1 cellular context compared by ENCODE assay signal in the genomic region with DNA sequence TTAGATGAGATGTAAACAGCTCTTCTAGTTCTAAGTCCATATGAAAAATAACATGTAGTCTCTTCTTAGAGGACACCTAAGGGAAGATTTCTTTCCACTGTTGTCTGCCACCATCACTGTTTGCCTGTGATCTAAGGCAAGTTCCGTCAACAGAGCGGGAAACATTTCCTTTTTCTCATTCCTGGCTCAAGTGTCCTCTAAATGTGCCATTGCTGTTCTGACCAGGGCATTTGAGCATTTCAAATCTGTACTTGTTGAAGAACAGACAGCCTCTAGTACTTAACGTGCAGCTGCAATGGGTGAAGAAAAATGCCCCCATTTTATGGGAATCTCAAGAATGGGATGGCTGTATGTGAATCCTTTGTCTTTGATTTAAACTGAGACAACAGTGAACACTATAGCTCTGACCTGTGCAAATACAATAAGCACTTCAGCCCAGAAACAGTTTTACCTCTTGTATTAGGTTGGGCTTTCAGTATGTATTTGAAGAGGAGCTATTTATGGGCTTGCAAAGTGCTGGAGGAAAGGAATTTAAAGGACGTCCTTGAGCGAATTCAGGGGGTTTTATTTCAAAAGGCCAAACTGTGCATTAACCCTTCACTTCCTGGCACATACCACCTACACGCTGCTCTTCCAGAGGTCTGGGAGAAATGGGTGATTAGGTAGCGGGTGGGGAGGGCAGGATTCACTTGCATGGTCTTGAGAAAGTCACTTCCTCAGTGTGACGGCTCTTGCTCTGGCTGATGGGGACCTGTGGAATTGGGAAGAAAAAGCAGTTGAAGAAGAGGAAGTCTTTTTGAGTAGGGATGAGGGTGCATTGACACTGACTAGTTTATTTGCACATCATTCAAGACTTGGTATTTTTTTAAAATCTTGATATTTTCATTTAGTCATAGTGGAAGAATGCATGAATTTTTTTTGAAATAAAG.
TF ChIP-seq lines count a peak whose summit lies in the region.

No MANE protein-coding gene starts in this region.

TF ChIP-seq in GM23338, 12 proteins besides CTCF, POLR2A, EP300 and RAD21 (continued from another document):
- TF ChIP-seq, protein P1, sequence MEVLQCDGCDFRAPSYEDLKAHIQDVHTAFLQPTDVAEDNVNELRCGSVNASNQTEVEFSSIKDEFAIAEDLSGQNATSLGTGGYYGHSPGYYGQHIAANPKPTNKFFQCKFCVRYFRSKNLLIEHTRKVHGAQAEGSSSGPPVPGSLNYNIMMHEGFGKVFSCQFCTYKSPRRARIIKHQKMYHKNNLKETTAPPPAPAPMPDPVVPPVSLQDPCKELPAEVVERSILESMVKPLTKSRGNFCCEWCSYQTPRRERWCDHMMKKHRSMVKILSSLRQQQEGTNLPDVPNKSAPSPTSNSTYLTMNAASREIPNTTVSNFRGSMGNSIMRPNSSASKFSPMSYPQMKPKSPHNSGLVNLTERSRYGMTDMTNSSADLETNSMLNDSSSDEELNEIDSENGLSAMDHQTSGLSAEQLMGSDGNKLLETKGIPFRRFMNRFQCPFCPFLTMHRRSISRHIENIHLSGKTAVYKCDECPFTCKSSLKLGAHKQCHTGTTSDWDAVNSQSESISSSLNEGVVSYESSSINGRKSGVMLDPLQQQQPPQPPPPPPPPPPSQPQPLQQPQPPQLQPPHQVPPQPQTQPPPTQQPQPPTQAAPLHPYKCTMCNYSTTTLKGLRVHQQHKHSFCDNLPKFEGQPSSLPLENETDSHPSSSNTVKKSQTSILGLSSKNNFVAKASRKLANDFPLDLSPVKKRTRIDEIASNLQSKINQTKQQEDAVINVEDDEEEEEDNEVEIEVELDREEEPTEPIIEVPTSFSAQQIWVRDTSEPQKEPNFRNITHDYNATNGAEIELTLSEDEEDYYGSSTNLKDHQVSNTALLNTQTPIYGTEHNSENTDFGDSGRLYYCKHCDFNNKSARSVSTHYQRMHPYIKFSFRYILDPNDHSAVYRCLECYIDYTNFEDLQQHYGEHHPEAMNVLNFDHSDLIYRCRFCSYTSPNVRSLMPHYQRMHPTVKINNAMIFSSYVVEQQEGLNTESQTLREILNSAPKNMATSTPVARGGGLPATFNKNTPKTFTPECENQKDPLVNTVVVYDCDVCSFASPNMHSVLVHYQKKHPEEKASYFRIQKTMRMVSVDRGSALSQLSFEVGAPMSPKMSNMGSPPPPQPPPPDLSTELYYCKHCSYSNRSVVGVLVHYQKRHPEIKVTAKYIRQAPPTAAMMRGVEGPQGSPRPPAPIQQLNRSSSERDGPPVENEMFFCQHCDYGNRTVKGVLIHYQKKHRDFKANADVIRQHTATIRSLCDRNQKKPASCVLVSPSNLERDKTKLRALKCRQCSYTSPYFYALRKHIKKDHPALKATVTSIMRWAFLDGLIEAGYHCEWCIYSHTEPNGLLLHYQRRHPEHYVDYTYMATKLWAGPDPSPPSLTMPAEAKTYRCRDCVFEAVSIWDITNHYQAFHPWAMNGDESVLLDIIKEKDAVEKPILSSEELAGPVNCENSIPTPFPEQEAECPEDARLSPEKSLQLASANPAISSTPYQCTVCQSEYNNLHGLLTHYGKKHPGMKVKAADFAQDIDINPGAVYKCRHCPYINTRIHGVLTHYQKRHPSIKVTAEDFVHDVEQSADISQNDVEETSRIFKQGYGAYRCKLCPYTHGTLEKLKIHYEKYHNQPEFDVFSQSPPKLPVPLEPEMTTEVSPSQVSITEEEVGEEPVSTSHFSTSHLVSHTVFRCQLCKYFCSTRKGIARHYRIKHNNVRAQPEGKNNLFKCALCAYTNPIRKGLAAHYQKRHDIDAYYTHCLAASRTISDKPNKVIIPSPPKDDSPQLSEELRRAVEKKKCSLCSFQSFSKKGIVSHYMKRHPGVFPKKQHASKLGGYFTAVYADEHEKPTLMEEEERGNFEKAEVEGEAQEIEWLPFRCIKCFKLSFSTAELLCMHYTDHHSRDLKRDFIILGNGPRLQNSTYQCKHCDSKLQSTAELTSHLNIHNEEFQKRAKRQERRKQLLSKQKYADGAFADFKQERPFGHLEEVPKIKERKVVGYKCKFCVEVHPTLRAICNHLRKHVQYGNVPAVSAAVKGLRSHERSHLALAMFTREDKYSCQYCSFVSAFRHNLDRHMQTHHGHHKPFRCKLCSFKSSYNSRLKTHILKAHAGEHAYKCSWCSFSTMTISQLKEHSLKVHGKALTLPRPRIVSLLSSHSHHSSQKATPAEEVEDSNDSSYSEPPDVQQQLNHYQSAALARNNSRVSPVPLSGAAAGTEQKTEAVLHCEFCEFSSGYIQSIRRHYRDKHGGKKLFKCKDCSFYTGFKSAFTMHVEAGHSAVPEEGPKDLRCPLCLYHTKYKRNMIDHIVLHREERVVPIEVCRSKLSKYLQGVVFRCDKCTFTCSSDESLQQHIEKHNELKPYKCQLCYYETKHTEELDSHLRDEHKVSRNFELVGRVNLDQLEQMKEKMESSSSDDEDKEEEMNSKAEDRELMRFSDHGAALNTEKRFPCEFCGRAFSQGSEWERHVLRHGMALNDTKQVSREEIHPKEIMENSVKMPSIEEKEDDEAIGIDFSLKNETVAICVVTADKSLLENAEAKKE (CRISPR knock-in tag; IDR thresholded peaks at IDR 0.05): no peak
